Comparison of ENCODE assay signal across 1 cellular context in the genomic region with DNA sequence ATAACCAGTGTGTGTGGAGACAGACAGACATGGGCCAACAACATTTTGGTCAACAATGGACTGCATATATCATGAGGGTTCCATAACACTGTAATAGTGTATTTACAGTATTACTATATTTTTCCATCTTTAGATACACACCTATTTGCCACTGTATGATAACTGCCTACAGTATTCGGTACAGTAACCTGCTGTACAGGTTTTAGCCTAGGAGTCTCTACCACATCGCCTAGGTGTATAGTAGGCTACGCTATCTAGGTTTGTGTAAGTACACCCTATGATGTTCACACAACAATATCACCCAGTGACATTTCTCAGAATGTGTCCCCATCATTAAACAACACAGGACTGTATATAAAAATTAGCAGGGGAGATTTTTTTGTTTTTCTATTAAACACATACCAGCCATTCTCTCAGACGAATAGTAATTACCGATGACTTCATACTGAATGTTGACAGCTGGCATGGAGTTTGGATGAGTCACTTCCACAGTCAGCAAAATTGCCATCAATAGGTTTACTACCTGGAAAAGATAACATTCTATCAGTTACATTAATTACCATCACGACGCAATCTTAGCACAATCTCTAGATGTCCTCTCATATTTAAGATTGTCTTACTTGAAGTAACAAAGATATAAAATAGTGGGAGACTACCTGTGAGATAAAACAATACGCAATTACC.
TF ChIP-seq lines count a peak whose summit lies in the region.

No MANE protein-coding gene starts in this region.

TF ChIP-seq in HEK293, 187 proteins besides CTCF, POLR2A, EP300 and RAD21 (continued from another document and continues in another):
- peak; percentile 25; the same call in 1 of the 2 replicates for TF ChIP-seq KLF8 (tag by site-specific recombination; IDR thresholded peaks at IDR 0.05)
- TF ChIP-seq ZNF514 (tag by site-specific recombination; IDR thresholded peaks at IDR 0.05) = no peak
- TF ChIP-seq, protein P1, sequence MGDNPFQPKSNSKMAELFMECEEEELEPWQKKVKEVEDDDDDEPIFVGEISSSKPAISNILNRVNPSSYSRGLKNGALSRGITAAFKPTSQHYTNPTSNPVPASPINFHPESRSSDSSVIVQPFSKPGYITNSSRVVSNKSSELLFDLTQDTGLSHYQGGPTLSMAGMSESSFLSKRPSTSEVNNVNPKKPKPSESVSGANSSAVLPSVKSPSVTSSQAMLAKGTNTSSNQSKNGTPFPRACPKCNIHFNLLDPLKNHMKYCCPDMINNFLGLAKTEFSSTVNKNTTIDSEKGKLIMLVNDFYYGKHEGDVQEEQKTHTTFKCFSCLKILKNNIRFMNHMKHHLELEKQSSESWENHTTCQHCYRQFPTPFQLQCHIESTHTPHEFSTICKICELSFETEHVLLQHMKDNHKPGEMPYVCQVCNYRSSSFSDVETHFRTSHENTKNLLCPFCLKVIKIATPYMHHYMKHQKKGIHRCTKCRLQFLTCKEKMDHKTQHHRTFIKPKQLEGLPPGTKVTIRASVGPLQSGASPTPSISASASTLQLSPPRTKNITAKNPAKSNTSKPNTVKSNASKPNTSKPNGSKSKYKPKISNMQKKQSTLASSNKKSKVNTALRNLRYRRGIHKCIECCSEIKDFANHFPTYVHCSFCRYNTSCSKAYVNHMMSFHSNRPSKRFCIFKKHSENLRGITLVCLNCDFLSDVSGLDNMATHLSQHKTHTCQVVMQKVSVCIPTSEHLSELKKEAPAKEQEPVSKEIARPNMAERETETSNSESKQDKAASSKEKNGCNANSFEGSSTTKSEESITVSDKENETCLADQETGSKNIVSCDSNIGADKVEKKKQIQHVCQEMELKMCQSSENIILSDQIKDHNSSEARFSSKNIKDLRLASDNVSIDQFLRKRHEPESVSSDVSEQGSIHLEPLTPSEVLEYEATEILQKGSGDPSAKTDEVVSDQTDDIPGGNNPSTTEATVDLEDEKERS (tag by site-specific recombination; IDR thresholded peaks at IDR 0.05) = no peak
- TF ChIP-seq ZNF266 (tag by site-specific recombination; IDR thresholded peaks at IDR 0.05; ENCODE audit: low read depth) = no peak
- no peak for TF ChIP-seq SALL2 (tag by site-specific recombination; IDR thresholded peaks at IDR 0.05; ENCODE audit: borderline replicate concordance)
- no peak for TF ChIP-seq ZNF350 (tag by site-specific recombination; IDR thresholded peaks at IDR 0.05)
- no peak for TF ChIP-seq MEIS1 (CRISPR knock-in tag; IDR thresholded peaks at IDR 0.05; ENCODE audit: borderline replicate concordance)
- 0 out of 2 replicates have a peak, but pooled peaks have one; percentile 14 for TF ChIP-seq ZNF335 (tag by site-specific recombination; conservative IDR thresholded peaks at IDR 0.05)
- no peak for TF ChIP-seq KLF7 (tag by site-specific recombination; IDR thresholded peaks at IDR 0.05; ENCODE audit: borderline replicate concordance)
- TF ChIP-seq ZBTB8A (tag by site-specific recombination; IDR thresholded peaks at IDR 0.05) = no peak
- TF ChIP-seq ZNF571 (tag by site-specific recombination; IDR thresholded peaks at IDR 0.05) = no peak
- 0 out of 2 replicates have a peak, but pooled peaks have one; percentile 10 for TF ChIP-seq FEZF1 (tag by site-specific recombination; IDR thresholded peaks at IDR 0.05)
- no peak for TF ChIP-seq ZNF76 (tag by site-specific recombination; IDR thresholded peaks at IDR 0.05; ENCODE audit: borderline replicate concordance, low read depth)
- TF ChIP-seq ZNF639 (tag by site-specific recombination; IDR thresholded peaks at IDR 0.05) = 0 out of 2 replicates have a peak, but pooled peaks have one; percentile 43
- TF ChIP-seq ZNF175 (tag by site-specific recombination; IDR thresholded peaks at IDR 0.05) = no peak
- TF ChIP-seq ZNF768 (tag by site-specific recombination; IDR thresholded peaks at IDR 0.05) = no peak
- TF ChIP-seq ZNF777 (tag by site-specific recombination; IDR thresholded peaks at IDR 0.05; ENCODE audit: borderline replicate concordance) = no peak
- 0 out of 2 replicates have a peak, but pooled peaks have one; percentile 49 for TF ChIP-seq INSM2 (tag by site-specific recombination; IDR thresholded peaks at IDR 0.05)
- no peak for TF ChIP-seq PRDM4 (tag by site-specific recombination; IDR thresholded peaks at IDR 0.05)
- no peak for TF ChIP-seq ZNF701 (tag by site-specific recombination; IDR thresholded peaks at IDR 0.05)
- TF ChIP-seq ZEB2 (tag by site-specific recombination; IDR thresholded peaks at IDR 0.05) = no peak; the same call in 1 of the 2 replicates
- TF ChIP-seq, protein P2, sequence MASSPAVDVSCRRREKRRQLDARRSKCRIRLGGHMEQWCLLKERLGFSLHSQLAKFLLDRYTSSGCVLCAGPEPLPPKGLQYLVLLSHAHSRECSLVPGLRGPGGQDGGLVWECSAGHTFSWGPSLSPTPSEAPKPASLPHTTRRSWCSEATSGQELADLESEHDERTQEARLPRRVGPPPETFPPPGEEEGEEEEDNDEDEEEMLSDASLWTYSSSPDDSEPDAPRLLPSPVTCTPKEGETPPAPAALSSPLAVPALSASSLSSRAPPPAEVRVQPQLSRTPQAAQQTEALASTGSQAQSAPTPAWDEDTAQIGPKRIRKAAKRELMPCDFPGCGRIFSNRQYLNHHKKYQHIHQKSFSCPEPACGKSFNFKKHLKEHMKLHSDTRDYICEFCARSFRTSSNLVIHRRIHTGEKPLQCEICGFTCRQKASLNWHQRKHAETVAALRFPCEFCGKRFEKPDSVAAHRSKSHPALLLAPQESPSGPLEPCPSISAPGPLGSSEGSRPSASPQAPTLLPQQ (tag by site-specific recombination; IDR thresholded peaks at IDR 0.05) = no peak
- TF ChIP-seq GLI2 (tag by site-specific recombination; IDR thresholded peaks at IDR 0.05; ENCODE audit: borderline replicate concordance, low read depth) = no peak
- no peak for TF ChIP-seq ZNF140 (tag by site-specific recombination; IDR thresholded peaks at IDR 0.05)
- TF ChIP-seq HIC1 (tag by site-specific recombination; IDR thresholded peaks at IDR 0.05) = no peak
- TF ChIP-seq ZBTB26 (tag by site-specific recombination; optimal IDR thresholded peaks at IDR 0.05) = no peak
- TF ChIP-seq ZNF530 (tag by site-specific recombination; IDR thresholded peaks at IDR 0.05; ENCODE audit: low read depth) = no peak
- no peak for TF ChIP-seq WT1 (tag by site-specific recombination; IDR thresholded peaks at IDR 0.05)
- TF ChIP-seq, protein P3, sequence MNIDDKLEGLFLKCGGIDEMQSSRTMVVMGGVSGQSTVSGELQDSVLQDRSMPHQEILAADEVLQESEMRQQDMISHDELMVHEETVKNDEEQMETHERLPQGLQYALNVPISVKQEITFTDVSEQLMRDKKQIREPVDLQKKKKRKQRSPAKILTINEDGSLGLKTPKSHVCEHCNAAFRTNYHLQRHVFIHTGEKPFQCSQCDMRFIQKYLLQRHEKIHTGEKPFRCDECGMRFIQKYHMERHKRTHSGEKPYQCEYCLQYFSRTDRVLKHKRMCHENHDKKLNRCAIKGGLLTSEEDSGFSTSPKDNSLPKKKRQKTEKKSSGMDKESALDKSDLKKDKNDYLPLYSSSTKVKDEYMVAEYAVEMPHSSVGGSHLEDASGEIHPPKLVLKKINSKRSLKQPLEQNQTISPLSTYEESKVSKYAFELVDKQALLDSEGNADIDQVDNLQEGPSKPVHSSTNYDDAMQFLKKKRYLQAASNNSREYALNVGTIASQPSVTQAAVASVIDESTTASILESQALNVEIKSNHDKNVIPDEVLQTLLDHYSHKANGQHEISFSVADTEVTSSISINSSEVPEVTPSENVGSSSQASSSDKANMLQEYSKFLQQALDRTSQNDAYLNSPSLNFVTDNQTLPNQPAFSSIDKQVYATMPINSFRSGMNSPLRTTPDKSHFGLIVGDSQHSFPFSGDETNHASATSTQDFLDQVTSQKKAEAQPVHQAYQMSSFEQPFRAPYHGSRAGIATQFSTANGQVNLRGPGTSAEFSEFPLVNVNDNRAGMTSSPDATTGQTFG (tag by site-specific recombination; IDR thresholded peaks at IDR 0.05; ENCODE audit: borderline replicate concordance) = no peak
- TF ChIP-seq TRIM28 (IDR thresholded peaks at IDR 0.05; ENCODE audit: borderline replicate concordance, low read length) = no peak
- peak; percentile 74 for TF ChIP-seq ZBTB21 (tag by site-specific recombination; IDR thresholded peaks at IDR 0.05)
- TF ChIP-seq ZNF239 (tag by site-specific recombination; IDR thresholded peaks at IDR 0.05) = no peak
- TF ChIP-seq ZNF510 (tag by site-specific recombination; IDR thresholded peaks at IDR 0.05; ENCODE audit: insufficient replicate concordance) = no peak
- TF ChIP-seq ZNF311 (tag by site-specific recombination; IDR thresholded peaks at IDR 0.05; ENCODE audit: borderline replicate concordance) = no peak
- no peak for TF ChIP-seq ZNF292 (tag by site-specific recombination; IDR thresholded peaks at IDR 0.05; ENCODE audit: borderline replicate concordance, low read depth)
- no peak for TF ChIP-seq ZNF670 (tag by site-specific recombination; IDR thresholded peaks at IDR 0.05; ENCODE audit: low read depth)
- no peak for TF ChIP-seq ZSCAN4 (tag by site-specific recombination; IDR thresholded peaks at IDR 0.05)
- no peak for TF ChIP-seq ZNF391 (tag by site-specific recombination; IDR thresholded peaks at IDR 0.05; ENCODE audit: borderline replicate concordance, low read depth)
